21 cellular contexts compared by ENCODE assay signal in the genomic region with DNA sequence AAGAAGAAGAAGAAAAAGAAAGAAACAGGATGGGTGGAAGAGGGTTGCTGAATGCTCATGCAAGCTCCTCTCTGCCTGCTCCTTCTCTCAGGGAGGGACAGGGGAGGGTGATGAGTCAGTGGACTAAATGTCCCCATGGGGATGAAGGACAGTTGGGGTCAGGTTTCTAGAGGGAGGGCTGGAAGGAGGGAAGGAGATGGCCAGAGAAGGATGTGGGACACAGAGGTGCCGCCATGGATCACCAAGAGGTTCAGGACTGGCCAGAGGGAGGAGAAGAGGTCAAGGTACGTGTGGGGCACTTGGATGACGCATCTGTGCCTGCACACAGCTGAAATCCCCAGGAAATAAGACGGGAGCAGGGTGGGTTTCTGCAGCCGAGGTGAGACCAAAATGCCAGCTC.
DNase-seq lines count a peak whose midpoint lies in the region; ATAC-seq and TF ChIP-seq lines count a peak whose summit lies in the region.
"Had no signal": no experiment of that assay in that cellular context is flagged by ENCODE, and none has a peak within 500 bp of the region (broad histone marks: within the 10 kb centered on the region; RNA-seq: fewer than 3 reads in every experiment).

No MANE protein-coding gene starts in this region.

- H3K9me3 ChIP-seq in mammary epithelial cell (replicated peaks; ENCODE audit: insufficient read depth, low read length) (no peaks in the 10 kb centered on the region), adrenal gland (replicated peaks in 1 of 3) (no peaks in the 10 kb centered on the region), right lobe of liver (no peaks in the 10 kb centered on the region), smooth muscle cell (replicated peaks; ENCODE audit: low read depth) (no peaks in the 10 kb centered on the region)
- H3K9me3 ChIP-seq: HAP-1, ovary had no signal

- in situ Hi-C loops in mammary epithelial cell (cut with MboI; ENCODE audit: low sequenced_read_pairs in 2 of 2), result loop anchor here in 1 of 2 donors (25.0 kb wide), 1 partner anchor 131 kb away; no protein-coding TSS in a partner anchor

- H3K27me3 ChIP-seq in mammary epithelial cell (ENCODE audit: insufficient read depth, low read length) (no peaks in the 10 kb centered on the region), adrenal gland (no peaks in the 10 kb centered on the region), right lobe of liver (no peaks in the 10 kb centered on the region), smooth muscle cell (ENCODE audit: low read depth) (no peaks in the 10 kb centered on the region)
- H3K27me3 ChIP-seq: dorsolateral prefrontal cortex, ovary had no signal

- no peaks in the 10 kb centered on the region for H3K27me3 Mint-ChIP-seq in MCF 10A (ENCODE audit: insufficient read depth, unreplicated experiment)
- H3K27me3 Mint-ChIP-seq: activated CD4-positive, alpha-beta T cell treated with anti-CD3 and anti-CD28 coated beads, Interleukin-2, amount 10 ng/mL, durations not matched to agents 24 days and 14 days; activated naive CD8-positive, alpha-beta T cell treated with anti-CD3 and anti-CD28 coated beads, Interleukin-2, amount 50 U/mL, for 24 hours had no signal

- peak overlapping the region; percentile 42 for H3K27ac Mint-ChIP-seq in MCF 10A (ENCODE audit: low read depth, unreplicated experiment)
- H3K27ac Mint-ChIP-seq: activated CD4-positive, alpha-beta T cell treated with anti-CD3 and anti-CD28 coated beads, Interleukin-2, amount 10 ng/mL, durations not matched to agents 24 days and 14 days; IgD-negative memory B cell had no signal

- H4K20me1 ChIP-seq in mammary epithelial cell (ENCODE audit: insufficient read depth, low read length) (no peaks in the 10 kb centered on the region), smooth muscle cell (ENCODE audit: low read depth) (no peaks in the 10 kb centered on the region)

- POLR2A ChIA-PET in MCF 10A (lab: Yijun Ruan, JAX), result interaction anchor here (0.6 kb wide), 1 partner anchor 19 kb away, joined by 3 read pairs; no protein-coding TSS in a partner anchor

- ATAC-seq in right lobe of liver, result peak; percentile 14 to 63 (median 57)
- no peak for ATAC-seq in HG03196 (IDR thresholded peaks at IDR 0.05; ENCODE audit: unreplicated experiment)
- ATAC-seq: activated naive CD8-positive, alpha-beta T cell treated with anti-CD3 and anti-CD28 coated beads, Interleukin-2, amount 50 U/mL, for 24 hours; left ventricle myocardium superior had no signal

- H2AFZ ChIP-seq in mammary epithelial cell (ENCODE audit: low read depth, low read length) (no peak overlapping the region), smooth muscle cell (ENCODE audit: low read depth) (no peak overlapping the region)

- H3K79me2 ChIP-seq in mammary epithelial cell (ENCODE audit: insufficient read depth, low read length) (no peaks in the 10 kb centered on the region), smooth muscle cell (ENCODE audit: low read depth) (no peaks in the 10 kb centered on the region)

- H3K9me3 Mint-ChIP-seq in MCF 10A (ENCODE audit: unreplicated experiment), result no peaks in the 10 kb centered on the region
- H3K9me3 Mint-ChIP-seq: activated CD4-positive, alpha-beta T cell treated with anti-CD3 and anti-CD28 coated beads, Interleukin-2, amount 10 ng/mL, durations not matched to agents 24 days and 14 days; activated naive CD8-positive, alpha-beta T cell treated with anti-CD3 and anti-CD28 coated beads, Interleukin-2, amount 50 U/mL, for 24 hours; IgD-negative memory B cell had no signal

- H3K4me2 ChIP-seq in mammary epithelial cell (ENCODE audit: insufficient read depth, low read depth, low read length) (no peak overlapping the region), smooth muscle cell (no peak overlapping the region)

- H3K36me3 ChIP-seq in mammary epithelial cell (ENCODE audit: insufficient read depth, low read length) (no peaks in the 10 kb centered on the region), adrenal gland (replicated peaks in 1 of 2) (no peaks in the 10 kb centered on the region), right lobe of liver (no peaks in the 10 kb centered on the region), smooth muscle cell (ENCODE audit: low read depth) (no peaks in the 10 kb centered on the region)
- H3K36me3 ChIP-seq: ovary had no signal

- no peaks in the 10 kb centered on the region for H3K4me1 Mint-ChIP-seq in MCF 10A (ENCODE audit: insufficient read depth, unreplicated experiment)

- BruUV-seq in MCF 10A (replicated peaks; lab: Mats Ljungman, UMichigan) (no TSS peak), mammary epithelial cell (replicated peaks; lab: Mats Ljungman, UMichigan) (no TSS peak)

- dilution Hi-C loops in mammary epithelial cell (cut with HindIII; ENCODE audit: low sequenced_read_pairs), result no loop called here

- TF ChIP-seq CTCF in MCF 10A (IDR thresholded peaks at IDR 0.05; ENCODE audit: unreplicated experiment) (no peak), mammary epithelial cell (conservative IDR thresholded peaks at IDR 0.05 in 1 of 2, IDR thresholded peaks at IDR 0.05 in 1 of 2; ENCODE audit: extremely low read depth in 1 of 2, insufficient read depth in 1 of 2, low read depth in 1 of 2, low read length in 2 of 2) (no peak), adrenal gland (IDR thresholded peaks at IDR 0.05) (no peak), right lobe of liver (IDR thresholded peaks at IDR 0.05) (no peak), smooth muscle cell (IDR thresholded peaks at IDR 0.05; ENCODE audit: borderline replicate concordance, insufficient read depth, poor library complexity, severe bottlenecking) (no peak)

- no peak overlapping the region for H3K9ac ChIP-seq in mammary epithelial cell (ENCODE audit: insufficient read depth, low read length)
- H3K9ac ChIP-seq in smooth muscle cell (ENCODE audit: low read depth), result peak overlapping the region; percentile 28

- H3K4me3 Mint-ChIP-seq in MCF 10A (ENCODE audit: unreplicated experiment), result no peak overlapping the region
- H3K4me3 Mint-ChIP-seq: activated CD4-positive, alpha-beta T cell treated with anti-CD3 and anti-CD28 coated beads, Interleukin-2, amount 10 ng/mL, durations not matched to agents 24 days and 14 days; activated naive CD8-positive, alpha-beta T cell treated with anti-CD3 and anti-CD28 coated beads, Interleukin-2, amount 50 U/mL, for 24 hours; IgD-negative memory B cell had no signal

- no peak for DNase-seq in MCF 10A (ENCODE audit: unreplicated experiment)
- DNase-seq in mammary epithelial cell, result no peak
- DNase-seq in adrenal gland, result peak in 5 of 7 donors; percentile 49 to 68 (median 65)
- DNase-seq in right lobe of liver, result no peak
- DNase-seq in smooth muscle cell (lab: John Stamatoyannopoulos, UW; ENCODE audit: unreplicated experiment), result no peak
- DNase-seq in SIG-M5 treated with dmso at 0.1 percent for 504 hours (lab: John Stamatoyannopoulos, UW; ENCODE audit: unreplicated experiment), result no peak
- DNase-seq in SHP77 treated with DMSO at 0.1 percent for 48 hours (lab: John Stamatoyannopoulos, UW), result no peak
- DNase-seq: activated effector memory CD4-positive, alpha-beta T cell treated with Interleukin-2 at 50 U/mL for 16 hours; activated naive CD8-positive, alpha-beta T cell treated with anti-CD3 and anti-CD28 coated beads, Interleukin-2, amount 50 U/mL, for 24 hours; dorsolateral prefrontal cortex; GDM1; left ventricle myocardium superior; NCI-H1930; ovary; RPMI8226; SW 1271 had no signal

- peaks cover 43% of the 10 kb centered on the region for H3K36me3 Mint-ChIP-seq in MCF 10A (ENCODE audit: insufficient read depth, unreplicated experiment)

- 72% methylated on average over 5 of the region's 5 CpGs for WGBS in mammary epithelial cell (ENCODE audit: low coverage, missing lambda C conversion rate)
- WGBS in adrenal gland, 4 donors, result 30 to 63% (median 38%) methylated on average over 5 of the region's 5 CpGs
- 40% methylated on average over 3 of the region's 5 CpGs for WGBS in right lobe of liver (ENCODE audit: insufficient coverage, low coverage, low lambda C conversion rate, missing lambda C conversion rate)
- WGBS in smooth muscle cell (ENCODE audit: low lambda C conversion rate), result 76% methylated on average over 5 of the region's 5 CpGs

- no peaks in the 10 kb centered on the region for H3F3A ChIP-seq in smooth muscle cell (ENCODE audit: low read depth)

- CTCF ChIA-PET in MCF 10A (lab: Yijun Ruan, JAX), result interaction anchor here (0.7 to 2.1 kb wide), 4 partner anchors 66 to 152 kb away, joined by 3 to 8 read pairs (median 4); no protein-coding TSS in a partner anchor
- CTCF ChIA-PET in mammary epithelial cell (lab: Charles Lee; ENCODE audit: low non-redundant PET), result no interaction called here

- intact Hi-C loops in MCF 10A (cut with micrococcal nuclease), result no loop called here
- intact Hi-C loops in mammary epithelial cell (cut with micrococcal nuclease), result no loop called here
- intact Hi-C loops in adrenal gland (cut with DNase I), result loop anchor here in 1 of 2 donors (10.0 kb wide), 1 partner anchor 124 kb away; no protein-coding TSS in a partner anchor
- intact Hi-C loops in right lobe of liver (cut with DNase I), result loop anchor here in 1 of 2 donors (10.0 kb wide), 1 partner anchor 124 kb away; no protein-coding TSS in a partner anchor

- H3K4me1 ChIP-seq in mammary epithelial cell (ENCODE audit: insufficient read depth, low read length) (no peaks in the 10 kb centered on the region), adrenal gland (replicated peaks in 1 of 2) (peaks cover 0 to 15% of the 10 kb centered on the region in 2 donors), right lobe of liver (no peaks in the 10 kb centered on the region), smooth muscle cell (ENCODE audit: low read depth) (no peaks in the 10 kb centered on the region)
- H3K4me1 ChIP-seq: HAP-1 had no signal

- H3K27ac ChIP-seq in mammary epithelial cell (ENCODE audit: insufficient read depth, low read depth, low read length) (no peak overlapping the region), adrenal gland (peak overlapping the region in 1 of 5 donors; percentile 54), right lobe of liver (no peak overlapping the region), smooth muscle cell (ENCODE audit: low read depth) (no peak overlapping the region)
- H3K27ac ChIP-seq: 22Rv1, ovary had no signal

- no peak for TF ChIP-seq POLR2A in adrenal gland (IDR thresholded peaks at IDR 0.05)
- TF ChIP-seq POLR2A in right lobe of liver (IDR thresholded peaks at IDR 0.05), result no peak

- no peak overlapping the region for H3K4me3 ChIP-seq in mammary epithelial cell (replicated peaks in 1 of 3; ENCODE audit: insufficient read depth in 1 of 3, low read depth in 2 of 3, low read length in 3 of 3)
- no peak overlapping the region for H3K4me3 ChIP-seq in adrenal gland
- no peak overlapping the region for H3K4me3 ChIP-seq in right lobe of liver
- H3K4me3 ChIP-seq in smooth muscle cell, result no peak overlapping the region
- H3K4me3 ChIP-seq: dorsolateral prefrontal cortex, HAP-1, ovary had no signal

Comparison
In these comparisons a context has a peak if more than half of its experiments do, and no peak if none do; other contexts are left out.
1. DNase-seq: peak in adrenal gland (5 of 7); none in MCF 10A (single experiment), mammary epithelial cell (single experiment), right lobe of liver (0 of 3), smooth muscle cell (single experiment), SIG-M5 treated with dmso at 0.1 percent for 504 hours (single experiment) and SHP77 treated with DMSO at 0.1 percent for 48 hours (single experiment).